Comparison of ENCODE assay signal across 8 cellular contexts in genomic region chr4:78749972-78750727, GRCh38. TPM values are rescaled to one million over a fixed set of nuclear protein-coding genes. Genes with fewer than 3 reads are reported as not detected.
A peak's percentile ranks its signal among the peaks of the same experiment; 100 is the strongest.
DNase-seq lines count a peak whose midpoint lies in the region; ATAC-seq and TF ChIP-seq lines count a peak whose summit lies in the region.

No MANE protein-coding gene starts in this region.

- no peaks in the 10 kb centered on the region for H3K4me1 ChIP-seq in vagina

- no peak overlapping the region for H3K27ac ChIP-seq in vagina

- H3K27ac Mint-ChIP-seq in osteocyte (ENCODE audit: unreplicated experiment), result peak overlapping the region; percentile 6

- no peak overlapping the region for H3K4me3 ChIP-seq in vagina

- H3K4me3 Mint-ChIP-seq in osteocyte (ENCODE audit: unreplicated experiment), result no peak overlapping the region

- no peaks in the 10 kb centered on the region for H3K36me3 ChIP-seq in vagina

- H3K27me3 ChIP-seq in vagina, result no peaks in the 10 kb centered on the region

- H3K4me1 Mint-ChIP-seq in osteocyte (ENCODE audit: unreplicated experiment), result peaks cover 13% of the 10 kb centered on the region

- intact Hi-C loops in vagina (cut with DNase I), result no loop called here

- H3K27me3 Mint-ChIP-seq in osteocyte (ENCODE audit: unreplicated experiment), result no peaks in the 10 kb centered on the region

- no peaks in the 10 kb centered on the region for H3K9me3 ChIP-seq in vagina

- no peaks in the 10 kb centered on the region for H3K9me3 Mint-ChIP-seq in osteocyte (ENCODE audit: unreplicated experiment)

- DNase-seq in OCI-M1 (lab: John Stamatoyannopoulos, UW), result peak; percentile 89
- DNase-seq in osteocyte (ENCODE audit: extremely low spot score, unreplicated experiment), result no peak
- DNase-seq in NCI-H2196 treated with DMSO at 0.1 percent for 48 hours (lab: John Stamatoyannopoulos, UW; ENCODE audit: unreplicated experiment), result no peak
- DNase-seq in activated CD8-positive, alpha-beta memory T cell treated with anti-CD3 and anti-CD28 coated beads for 24 hours, result no peak
- DNase-seq in vagina (ENCODE audit: extremely low spot score in 2 of 2), result no peak
- DNase-seq in stimulated activated CD4-positive, alpha-beta T cell treated with anti-CD3 and anti-CD28 coated beads, Interleukin-12 subunit alpha, Interleukin-12 subunit beta, amount 100 ng/mL, for 4 hours, result no peak

- H3K36me3 Mint-ChIP-seq in osteocyte (ENCODE audit: unreplicated experiment), result no peaks in the 10 kb centered on the region

- no peak for TF ChIP-seq POLR2A in vagina (IDR thresholded peaks at IDR 0.05)

- TF ChIP-seq CTCF in osteocyte (IDR thresholded peaks at IDR 0.05), result no peak
- no peak for TF ChIP-seq CTCF in vagina (IDR thresholded peaks at IDR 0.05)

- ATAC-seq in GM18909 (IDR thresholded peaks at IDR 0.05; ENCODE audit: poor library complexity, unreplicated experiment) (peak; percentile 90), HG02943 (IDR thresholded peaks at IDR 0.05; ENCODE audit: low read depth, unreplicated experiment) (peak; percentile 87)

RNA-seq across cellular contexts. Expression of gene BMP2K, which starts 26.0 kb away (rescaled TPM):
- 19.5 and 23.0 TPM in 2 replicates for total RNA-seq in osteocyte
- total RNA-seq in vagina, result 34.9 TPM
